In genomic region chr6:155130161-155130853, GRCh38 we compare ENCODE assay signal across 1 cellular context.
TF ChIP-seq lines count a peak whose summit lies in the region.

No MANE protein-coding gene starts in this region.

TF ChIP-seq in IMR-90, 13 proteins besides CTCF, POLR2A, EP300 and RAD21:
- TF ChIP-seq SMC3 (IDR thresholded peaks at IDR 0.05; ENCODE audit: low read depth, low read length) (no peak), RCOR1 (IDR thresholded peaks at IDR 0.05; ENCODE audit: insufficient replicate concordance, low read length) (no peak), CHD1 (IDR thresholded peaks at IDR 0.05; ENCODE audit: low read depth, low read length) (no peak), NFE2L2 (IDR thresholded peaks at IDR 0.05; ENCODE audit: low read depth, low read length) (no peak), ELK1 (IDR thresholded peaks at IDR 0.05; ENCODE audit: borderline replicate concordance, low read depth, low read length) (no peak), BHLHE40 (IDR thresholded peaks at IDR 0.05; ENCODE audit: low read depth, low read length) (no peak), MAFK (IDR thresholded peaks at IDR 0.05; ENCODE audit: low read depth, low read length) (no peak), MXI1 (IDR thresholded peaks at IDR 0.05; ENCODE audit: borderline replicate concordance, low read depth, low read length) (no peak), MAZ (IDR thresholded peaks at IDR 0.05; ENCODE audit: borderline replicate concordance, low read depth, low read length) (no peak), CEBPB (IDR thresholded peaks at IDR 0.05; ENCODE audit: low read depth, low read length) (no peak), FOS (IDR thresholded peaks at IDR 0.05; ENCODE audit: low read depth, low read length) (no peak), RFX5 (IDR thresholded peaks at IDR 0.05; ENCODE audit: low read depth, low read length) (no peak)
- TF ChIP-seq, protein P1, sequence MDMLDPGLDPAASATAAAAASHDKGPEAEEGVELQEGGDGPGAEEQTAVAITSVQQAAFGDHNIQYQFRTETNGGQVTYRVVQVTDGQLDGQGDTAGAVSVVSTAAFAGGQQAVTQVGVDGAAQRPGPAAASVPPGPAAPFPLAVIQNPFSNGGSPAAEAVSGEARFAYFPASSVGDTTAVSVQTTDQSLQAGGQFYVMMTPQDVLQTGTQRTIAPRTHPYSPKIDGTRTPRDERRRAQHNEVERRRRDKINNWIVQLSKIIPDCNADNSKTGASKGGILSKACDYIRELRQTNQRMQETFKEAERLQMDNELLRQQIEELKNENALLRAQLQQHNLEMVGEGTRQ (IDR thresholded peaks at IDR 0.05; ENCODE audit: low read depth, low read length): no peak
